22 cellular contexts compared by ENCODE assay signal in the genomic region with DNA sequence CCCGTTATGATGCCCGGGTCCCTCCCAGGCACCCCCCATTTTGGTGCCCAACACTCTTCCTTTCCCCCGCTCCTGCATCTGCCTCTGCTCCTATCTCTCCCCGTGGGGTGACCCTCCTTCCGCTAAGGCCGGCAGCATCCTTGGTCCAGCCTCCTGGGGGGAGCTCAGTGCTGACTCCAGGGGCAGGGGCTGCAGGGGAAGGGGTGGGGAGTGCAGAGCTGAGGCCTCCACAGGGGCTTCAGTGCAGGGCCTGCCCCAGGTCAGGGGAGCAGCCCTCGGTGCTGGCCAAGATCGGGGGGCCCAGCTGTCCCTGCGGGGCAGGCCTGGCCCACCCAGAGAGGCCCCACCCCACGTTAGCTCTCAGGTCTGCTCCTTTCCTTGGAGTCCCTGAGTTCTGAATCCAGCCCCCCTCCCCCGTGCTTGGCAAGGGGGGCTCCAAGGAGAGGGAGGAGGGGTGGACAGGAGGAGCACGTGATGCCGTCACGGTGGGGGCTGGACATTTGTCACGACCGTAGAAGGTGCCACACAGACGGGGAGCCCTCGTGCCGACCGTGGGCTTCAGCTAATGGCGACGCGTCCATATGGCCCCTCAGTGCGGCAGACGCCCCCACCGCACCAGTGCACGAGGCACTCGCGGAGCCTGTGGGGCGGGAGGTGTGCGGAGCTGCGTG.
DNase-seq lines count a peak whose midpoint lies in the region; ATAC-seq and TF ChIP-seq lines count a peak whose summit lies in the region.
"Had no signal": no experiment of that assay in that cellular context is flagged by ENCODE, and none has a peak within 500 bp of the region (broad histone marks: within the 10 kb centered on the region; RNA-seq: fewer than 3 reads in every experiment).

No MANE protein-coding gene starts in this region.

- peaks cover 31% of the 10 kb centered on the region for H3K27me3 Mint-ChIP-seq in chondrocyte (ENCODE audit: low read depth)
- peaks cover 76% of the 10 kb centered on the region for H3K27me3 Mint-ChIP-seq in stimulated activated memory B cell treated with anti-CD40 and anti-IgM and Interleukin-4, amounts not matched to agents 10 μg/mL and 1 μg/mL and 100 μg/mL, for 72 hours
- H3K27me3 Mint-ChIP-seq: CD4-positive, CD25-positive, alpha-beta regulatory T cell had no signal

- no peaks in the 10 kb centered on the region for H3K9me3 Mint-ChIP-seq in activated naive CD4-positive, alpha-beta T cell treated with anti-CD3 and anti-CD28 coated beads, Interleukin-2, amount 50 U/mL, for 72 hours
- H3K9me3 Mint-ChIP-seq in chondrocyte (ENCODE audit: low read depth), result no peaks in the 10 kb centered on the region
- H3K9me3 Mint-ChIP-seq in stimulated activated memory B cell treated with anti-CD40 and anti-IgM and Interleukin-4, amounts not matched to agents 10 μg/mL and 1 μg/mL and 100 μg/mL, for 72 hours, result peaks cover 4% of the 10 kb centered on the region
- H3K9me3 Mint-ChIP-seq: GM23338 had no signal

- H3K36me3 ChIP-seq in mucosa of descending colon (ENCODE audit: low read depth), result no peaks in the 10 kb centered on the region
- H3K36me3 ChIP-seq: SJCRH30 had no signal

- ATAC-seq in activated naive CD4-positive, alpha-beta T cell treated with anti-CD3 and anti-CD28 coated beads, Interleukin-2, amount 50 U/mL, for 72 hours, result no peak
- ATAC-seq in mucosa of descending colon, result no peak
- ATAC-seq in stimulated activated memory B cell treated with anti-CD40 and anti-IgM and Interleukin-4, amounts not matched to agents 10 μg/mL and 1 μg/mL and 100 μg/mL, for 72 hours, result peak; percentile 10
- no peak for ATAC-seq in GM18502 (IDR thresholded peaks at IDR 0.05; ENCODE audit: poor library complexity, unreplicated experiment)
- ATAC-seq: GM12878, PC-3 had no signal

- DNase-seq in activated naive CD4-positive, alpha-beta T cell treated with anti-CD3 and anti-CD28 coated beads, Interleukin-2, amount 50 U/mL, for 16 hours, result peak; percentile 6
- no peak for DNase-seq in activated naive CD4-positive, alpha-beta T cell treated with anti-CD3 and anti-CD28 coated beads, Interleukin-2, amount 50 U/mL, for 72 hours (ENCODE audit: low spot score in 2 of 2)
- DNase-seq in chondrocyte (ENCODE audit: low spot score) (peak; percentile 86), mucosa of descending colon (peak in 2 of 3 donors; percentile 13 to 40), DMS79 treated with DMSO at 0.1 percent for 48 hours (lab: John Stamatoyannopoulos, UW) (no peak), NAMALWA (ENCODE audit: low spot score) (no peak)
- DNase-seq: AML-193; Caco-2; CD4-positive, CD25-positive, alpha-beta regulatory T cell; DMS153; EL; NCI-H1048; NCI-H1436; NCI-H1930; NCI-H226; PC-3; RPMI8226; SJCRH30 had no signal

- no peaks in the 10 kb centered on the region for H3K9me3 ChIP-seq in mucosa of descending colon
- H3K9me3 ChIP-seq: Caco-2, SJCRH30 had no signal

- peaks cover 0 to under 1% of the 10 kb centered on the region in 2 donors for H3K36me3 Mint-ChIP-seq in activated naive CD4-positive, alpha-beta T cell treated with anti-CD3 and anti-CD28 coated beads, Interleukin-2, amount 50 U/mL, for 72 hours
- H3K36me3 Mint-ChIP-seq in chondrocyte (ENCODE audit: low read depth), result no peaks in the 10 kb centered on the region
- H3K36me3 Mint-ChIP-seq in stimulated activated memory B cell treated with anti-CD40 and anti-IgM and Interleukin-4, amounts not matched to agents 10 μg/mL and 1 μg/mL and 100 μg/mL, for 72 hours, result no peaks in the 10 kb centered on the region
- H3K36me3 Mint-ChIP-seq: CD4-positive, CD25-positive, alpha-beta regulatory T cell had no signal

- H3K4me3 ChIP-seq in mucosa of descending colon, result no peak overlapping the region
- H3K4me3 ChIP-seq: GM12878, GM23338, SJCRH30 had no signal

- H3K4me1 ChIP-seq in mucosa of descending colon (ENCODE audit: low read depth), result no peaks in the 10 kb centered on the region
- H3K4me1 ChIP-seq: Caco-2 had no signal

- H3K4me1 Mint-ChIP-seq in chondrocyte (ENCODE audit: low read depth), result peaks cover 4% of the 10 kb centered on the region
- peaks cover 4% of the 10 kb centered on the region for H3K4me1 Mint-ChIP-seq in stimulated activated memory B cell treated with anti-CD40 and anti-IgM and Interleukin-4, amounts not matched to agents 10 μg/mL and 1 μg/mL and 100 μg/mL, for 72 hours

- TF ChIP-seq CTCF in chondrocyte (IDR thresholded peaks at IDR 0.05), result no peak
- no peak for TF ChIP-seq CTCF in mucosa of descending colon (IDR thresholded peaks at IDR 0.05)

- no peak overlapping the region for H3K27ac Mint-ChIP-seq in activated naive CD4-positive, alpha-beta T cell treated with anti-CD3 and anti-CD28 coated beads, Interleukin-2, amount 50 U/mL, for 72 hours
- H3K27ac Mint-ChIP-seq in chondrocyte (ENCODE audit: unreplicated experiment), result no peak overlapping the region
- H3K27ac Mint-ChIP-seq in stimulated activated memory B cell treated with anti-CD40 and anti-IgM and Interleukin-4, amounts not matched to agents 10 μg/mL and 1 μg/mL and 100 μg/mL, for 72 hours, result no peak overlapping the region
- H3K27ac Mint-ChIP-seq: CD4-positive, CD25-positive, alpha-beta regulatory T cell; GM23338 had no signal

- H3K4me3 Mint-ChIP-seq in chondrocyte (ENCODE audit: unreplicated experiment), result no peak overlapping the region
- no peak overlapping the region for H3K4me3 Mint-ChIP-seq in stimulated activated memory B cell treated with anti-CD40 and anti-IgM and Interleukin-4, amounts not matched to agents 10 μg/mL and 1 μg/mL and 100 μg/mL, for 72 hours
- H3K4me3 Mint-ChIP-seq: CD4-positive, CD25-positive, alpha-beta regulatory T cell; GM23338 had no signal

- intact Hi-C loops in mucosa of descending colon (cut with DNase I, micrococcal nuclease), result no loop called here

Comparison
In these comparisons a context has a peak if more than half of its experiments do, and no peak if none do; other contexts are left out.
1. DNase-seq: peak in activated naive CD4-positive, alpha-beta T cell treated with anti-CD3 and anti-CD28 coated beads, Interleukin-2, amount 50 U/mL, for 16 hours (single experiment), chondrocyte (single experiment) and mucosa of descending colon (2 of 3); none in activated naive CD4-positive, alpha-beta T cell treated with anti-CD3 and anti-CD28 coated beads, Interleukin-2, amount 50 U/mL, for 72 hours (0 of 2), DMS79 treated with DMSO at 0.1 percent for 48 hours (single experiment) and NAMALWA (single experiment).